13 cellular contexts compared by ENCODE assay signal in genomic region chr22:36231051-36231450, GRCh38. TPM values are rescaled to one million over a fixed set of nuclear protein-coding genes. Genes with fewer than 3 reads are reported as not detected.
DNase-seq lines count a peak whose midpoint lies in the region; FAIRE-seq and TF ChIP-seq lines count a peak whose summit lies in the region.
"Not testable (repeated sequence)": the region's sequence is repeated elsewhere in the genome, so short reads cannot be mapped to it uniquely, and the experiment has no call there.
"Had no signal": no experiment of that assay in that cellular context is flagged by ENCODE, and none has a peak within 500 bp of the region (broad histone marks: within the 10 kb centered on the region; RNA-seq: fewer than 3 reads in every experiment).

No MANE protein-coding gene starts in this region.

- H3K27me3 Mint-ChIP-seq in activated T-cell treated with anti-CD3 and anti-CD28 coated beads, Interleukin-2, amount 50 U/mL, for 24 hours = not testable (repeated sequence)

- not testable (repeated sequence) for H2AFZ ChIP-seq in OCI-LY7 (ENCODE audit: low read length); endothelial cell of umbilical vein (ENCODE audit: low read depth, low read length)

- not testable (repeated sequence) for H3K79me2 ChIP-seq in OCI-LY7 (ENCODE audit: insufficient read depth, low read depth, low read length); endothelial cell of umbilical vein (ENCODE audit: control insufficient read depth, insufficient read depth, low read length); mesendoderm (ENCODE audit: control insufficient read depth, insufficient read depth, low read length)

- H2BK5ac ChIP-seq in mesendoderm (ENCODE audit: low read length) = not testable (repeated sequence)

- H3K9me3 ChIP-seq in OCI-LY7 (ENCODE audit: low read length); endothelial cell of umbilical vein (replicated peaks; ENCODE audit: control insufficient read depth, insufficient read depth, low read length): not testable (repeated sequence)

- not testable (repeated sequence) for H3K36me3 ChIP-seq in H7 (replicated peaks; ENCODE audit: control insufficient read depth, insufficient read depth, low read length); OCI-LY7 (ENCODE audit: insufficient read depth, low read length); mesendoderm (ENCODE audit: control insufficient read depth, insufficient read depth, low read length)
- peaks cover 11 to 32% of the 10 kb centered on the region in 2 experiments for H3K36me3 ChIP-seq in endothelial cell of umbilical vein (ENCODE audit: control insufficient read depth in 2 of 2, extremely low read depth in 1 of 2, insufficient read depth in 2 of 2, low read length in 2 of 2)

- H3K23ac ChIP-seq in mesendoderm (ENCODE audit: low read length) = not testable (repeated sequence)

- not testable (repeated sequence) for BruUV-seq in OCI-LY7 (replicated peaks; lab: Mats Ljungman, UMichigan); endothelial cell of umbilical vein (replicated peaks; lab: Mats Ljungman, UMichigan)

- not testable (repeated sequence) for H3K4ac ChIP-seq in mesendoderm (ENCODE audit: low read depth, low read length)

- not testable (repeated sequence) for H3K9me2 ChIP-seq in OCI-LY7 (ENCODE audit: insufficient read depth, low read length)

- H3K27ac Mint-ChIP-seq in activated T-cell treated with anti-CD3 and anti-CD28 coated beads, Interleukin-2, amount 50 U/mL, for 24 hours = peak overlapping the region; percentile 50

- H3K36me3 Mint-ChIP-seq in activated T-cell treated with anti-CD3 and anti-CD28 coated beads, Interleukin-2, amount 50 U/mL, for 24 hours (ENCODE audit: low read depth) = peaks cover 99% of the 10 kb centered on the region

- peak; percentile 62 for DNase-seq in H7
- not testable (repeated sequence) for DNase-seq in OCI-LY7 (ENCODE audit: low spot score); activated T-cell treated with anti-CD3 and anti-CD28 coated beads, Interleukin-2, amount 50 U/mL, for 24 hours; endothelial cell of umbilical vein (ENCODE audit: low read depth, low spot score)
- peak; percentile 57 for DNase-seq in coronary artery (ENCODE audit: low spot score)
- DNase-seq in mesendoderm = peak; percentile 78
- DNase-seq in posterior vena cava (ENCODE audit: low spot score) = peak; percentile 55

- not testable (repeated sequence) for H4K20me1 ChIP-seq in OCI-LY7 (ENCODE audit: insufficient read depth, low read length); endothelial cell of umbilical vein (replicated peaks; ENCODE audit: control insufficient read depth, extremely low read depth, insufficient read depth, low read length)

- H3K79me1 ChIP-seq in mesendoderm (ENCODE audit: low read length) = not testable (repeated sequence)

- not testable (repeated sequence) for H2AK5ac ChIP-seq in mesendoderm (ENCODE audit: low read length)

- intact Hi-C loops in OCI-LY7 (cut with micrococcal nuclease; ENCODE audit: unreplicated experiment); endothelial cell of umbilical vein (cut with micrococcal nuclease); posterior vena cava (cut with DNase I): not testable (repeated sequence)

- not testable (repeated sequence) for TF ChIP-seq POLR2A in endothelial cell of umbilical vein (IDR thresholded peaks at IDR 0.05; ENCODE audit: low read depth, low read length)

- CTCF ChIA-PET in OCI-LY7 (lab: Charles Lee; ENCODE audit: unreplicated experiment) = not testable (repeated sequence)
- CTCF ChIA-PET in endothelial cell of umbilical vein (lab: Charles Lee) = interaction anchor here (0.6 kb wide), 1 partner anchor 255 kb away, joined by 3 read pairs; no protein-coding TSS in a partner anchor

- peak; percentile 90 for FAIRE-seq in endothelial cell of umbilical vein (lab: Jason Lieb, UNC)

- not testable (repeated sequence) for H3K4me3 Mint-ChIP-seq in activated T-cell treated with anti-CD3 and anti-CD28 coated beads, Interleukin-2, amount 50 U/mL, for 24 hours

- not testable (repeated sequence) for H3K4me2 ChIP-seq in OCI-LY7 (ENCODE audit: low read length); endothelial cell of umbilical vein (ENCODE audit: insufficient read depth, low read length); mesendoderm (ENCODE audit: low read length)

- H3K4me3 ChIP-seq in H7 (ENCODE audit: insufficient read depth, low read depth, low read length); OCI-LY7 (ENCODE audit: low read depth, low read length, poor library complexity, severe bottlenecking); coronary artery; endothelial cell of umbilical vein (replicated peaks in 1 of 3; ENCODE audit: insufficient read depth in 1 of 3, low read depth in 1 of 3, low read length in 3 of 3); mesendoderm (ENCODE audit: low read length): not testable (repeated sequence)

- not testable (repeated sequence) for H2BK120ac ChIP-seq in mesendoderm (ENCODE audit: low read depth, low read length)

- POLR2A ChIA-PET in OCI-LY7 (lab: Charles Lee); endothelial cell of umbilical vein (lab: Charles Lee): not testable (repeated sequence)

- H2BK15ac ChIP-seq in mesendoderm (replicated peaks; ENCODE audit: low read depth) = not testable (repeated sequence)

- H3K56ac ChIP-seq in mesendoderm (ENCODE audit: low read length) = not testable (repeated sequence)

- not testable (repeated sequence) for H3K18ac ChIP-seq in mesendoderm (ENCODE audit: low read length)

- dilution Hi-C loops in endothelial cell of umbilical vein (cut with MboI; ENCODE audit: extremely low pct_ligation_motif_present, low sequenced_read_pairs) = not testable (repeated sequence)

- H3K4me1 Mint-ChIP-seq in activated T-cell treated with anti-CD3 and anti-CD28 coated beads, Interleukin-2, amount 50 U/mL, for 24 hours (ENCODE audit: low read depth) = peaks cover 35% of the 10 kb centered on the region

- not testable (repeated sequence) for H4K5ac ChIP-seq in mesendoderm (ENCODE audit: low read length)

- not testable (repeated sequence) for H3K9me3 Mint-ChIP-seq in activated T-cell treated with anti-CD3 and anti-CD28 coated beads, Interleukin-2, amount 50 U/mL, for 24 hours

- not testable (repeated sequence) for H3K4me1 ChIP-seq in OCI-LY7 (ENCODE audit: insufficient read depth, low read length, poor library complexity, severe bottlenecking); endothelial cell of umbilical vein (ENCODE audit: control insufficient read depth, extremely low read depth, insufficient read depth, low read length); mesendoderm (ENCODE audit: control insufficient read depth, low read depth, low read length)

- no CpG with 5 or more reads among the region's 5 CpGs for WGBS in mesendoderm (ENCODE audit: extremely low coverage, insufficient coverage, low lambda C conversion rate)

- not testable (repeated sequence) for H3K27ac ChIP-seq in OCI-LY7 (ENCODE audit: low read depth, low read length, poor library complexity, severe bottlenecking); coronary artery; endothelial cell of umbilical vein (ENCODE audit: insufficient read depth, low read depth, low read length); mesendoderm (ENCODE audit: low read depth, low read length)

- H3K9ac ChIP-seq in endothelial cell of umbilical vein (replicated peaks; ENCODE audit: extremely low read depth, insufficient read depth, low read length); mesendoderm (ENCODE audit: low read length): not testable (repeated sequence)

- not testable (repeated sequence) for H3K9me1 ChIP-seq in endothelial cell of umbilical vein (replicated peaks; ENCODE audit: control insufficient read depth, extremely low read depth, insufficient read depth, low read length)

- peak; percentile 51 for TF ChIP-seq CTCF in OCI-LY7 (conservative IDR thresholded peaks at IDR 0.05; ENCODE audit: low read length)
- not testable (repeated sequence) for TF ChIP-seq CTCF in coronary artery (IDR thresholded peaks at IDR 0.05); endothelial cell of umbilical vein (IDR thresholded peaks at IDR 0.05; ENCODE audit: extremely low read depth in 1 of 2, insufficient read depth in 1 of 2, low read depth in 1 of 2, low read length in 2 of 2)

- not testable (repeated sequence) for H4K8ac ChIP-seq in mesendoderm (ENCODE audit: low read depth, low read length)

- not testable (repeated sequence) for H3K27me3 ChIP-seq in H7 (ENCODE audit: control insufficient read depth, insufficient read depth, low read length); endothelial cell of umbilical vein (ENCODE audit: control insufficient read depth in 2 of 2, insufficient read depth in 2 of 2, low read length in 2 of 2); mesendoderm (ENCODE audit: insufficient read depth, low read length, poor library complexity)

RNA-seq across cellular contexts. Expression of gene APOL2, which starts 8.3 kb away (rescaled TPM):
- 14.9 and 18.0 TPM in 2 replicates for total RNA-seq in H7 (2014; rRNA removed; shearing (Covaris generic))
- 11.8 and 14.9 TPM in 2 replicates for total RNA-seq in OCI-LY7 (2014; rRNA removed; shearing (Covaris generic))
- total RNA-seq in OCI-LY7 (2022) (9.1 and 12.4 TPM in 2 replicates), endothelial cell of umbilical vein (37.6 and 41.9 TPM in 2 replicates), posterior vena cava (10 to 100 TPM; 50.5 to 54.4 TPM)
- polyA plus RNA-seq in endothelial cell of umbilical vein = 16.9 and 17.8 TPM in 2 replicates
- 24.9 and 26.1 TPM in 2 replicates for polyA plus RNA-seq in endothelial cell of umbilical vein (2011; cell fraction: cytosol; rRNA removed)
- 29.1 and 32.5 TPM in 2 replicates for polyA plus RNA-seq in endothelial cell of umbilical vein (2011; cell fraction: nucleus; rRNA removed)
- 28.6 and 34.8 TPM in 2 replicates for polyA plus RNA-seq in endothelial cell of umbilical vein (2012)
- polyA minus RNA-seq in endothelial cell of umbilical vein = 40.7 and 43.4 TPM in 2 replicates
- 9.3 TPM for polyA minus RNA-seq in endothelial cell of umbilical vein (2011; cell fraction: cytosol; rRNA and poly(A)+ RNA removed)
- polyA minus RNA-seq in endothelial cell of umbilical vein (2011; cell fraction: nucleus; rRNA and poly(A)+ RNA removed) = 11.7 and 14.2 TPM in 2 replicates
- polyA plus RNA-seq in mesendoderm (2013, experiment 1 of 2) = 3.8 TPM
- 4.1 TPM for polyA plus RNA-seq in mesendoderm (2013, experiment 2 of 2)

RNA-seq across cellular contexts. Expression of gene APOL1, which starts 21.9 kb away (rescaled TPM):
- total RNA-seq in H7 (2014; rRNA removed; shearing (Covaris generic)) = not detected in 2 replicates
- 0.47 and 0.64 TPM in 2 replicates for total RNA-seq in OCI-LY7 (2014; rRNA removed; shearing (Covaris generic))
- total RNA-seq in OCI-LY7 (2022) = 0.42 and 0.65 TPM in 2 replicates
- 9.3 and 14.1 TPM in 2 replicates for total RNA-seq in endothelial cell of umbilical vein
- 6.8 and 8.2 TPM in 2 replicates for polyA plus RNA-seq in endothelial cell of umbilical vein
- polyA plus RNA-seq in endothelial cell of umbilical vein (2011; cell fraction: cytosol; rRNA removed) = 9.1 and 9.8 TPM in 2 replicates
- polyA plus RNA-seq in endothelial cell of umbilical vein (2011; cell fraction: nucleus; rRNA removed) = 7.6 and 9.2 TPM in 2 replicates
- 9.8 and 11.8 TPM in 2 replicates for polyA plus RNA-seq in endothelial cell of umbilical vein (2012)
- polyA minus RNA-seq in endothelial cell of umbilical vein = 13.5 and 14.4 TPM in 2 replicates
- polyA minus RNA-seq in endothelial cell of umbilical vein (2011; cell fraction: cytosol; rRNA and poly(A)+ RNA removed) = 1.2 TPM
- polyA minus RNA-seq in endothelial cell of umbilical vein (2011; cell fraction: nucleus; rRNA and poly(A)+ RNA removed) = 1.9 and 3.5 TPM in 2 replicates
- not detected for polyA plus RNA-seq in mesendoderm (2013, experiment 1 of 2)
- not detected for polyA plus RNA-seq in mesendoderm (2013, experiment 2 of 2)
- total RNA-seq in posterior vena cava = 10 to 100 TPM; 39.9 to 69.3 TPM
- total RNA-seq: PC-3 had no signal

RNA-seq across cellular contexts. Expression of gene APOL4, which starts 29.4 kb away (rescaled TPM):
- not detected in 2 replicates for total RNA-seq in H7 (2014; rRNA removed; shearing (Covaris generic))
- not detected in 2 replicates for total RNA-seq in OCI-LY7 (2014; rRNA removed; shearing (Covaris generic))
- total RNA-seq in OCI-LY7 (2022) (not detected in 2 replicates), endothelial cell of umbilical vein (0.97 and 2.6 TPM in 2 replicates), posterior vena cava (1 to 10 TPM; 7.5 to 9.5 TPM)
- 0.25 and 0.33 TPM in 2 replicates for polyA plus RNA-seq in endothelial cell of umbilical vein
- polyA plus RNA-seq in endothelial cell of umbilical vein (2011; cell fraction: cytosol; rRNA removed) = 0.12 and 0.18 TPM in 2 replicates
- polyA plus RNA-seq in endothelial cell of umbilical vein (2011; cell fraction: nucleus; rRNA removed) = 0.13 TPM in 1 of 2 replicates, not detected in the other
- polyA plus RNA-seq in endothelial cell of umbilical vein (2012) = 0.12 and 0.30 TPM in 2 replicates
- polyA minus RNA-seq in endothelial cell of umbilical vein = 0.25 and 0.51 TPM in 2 replicates
- not detected for polyA minus RNA-seq in endothelial cell of umbilical vein (2011; cell fraction: cytosol; rRNA and poly(A)+ RNA removed)
- not detected in 2 replicates for polyA minus RNA-seq in endothelial cell of umbilical vein (2011; cell fraction: nucleus; rRNA and poly(A)+ RNA removed)
- 0.01 TPM for polyA plus RNA-seq in mesendoderm (2013, experiment 1 of 2)
- polyA plus RNA-seq in mesendoderm (2013, experiment 2 of 2) = 0.01 TPM
- total RNA-seq: Caco-2; CD8-positive, alpha-beta T cell; GM12878; HT-29; MCF 10A had no signal
